1 cellular context compared by ENCODE assay signal in the genomic region with DNA sequence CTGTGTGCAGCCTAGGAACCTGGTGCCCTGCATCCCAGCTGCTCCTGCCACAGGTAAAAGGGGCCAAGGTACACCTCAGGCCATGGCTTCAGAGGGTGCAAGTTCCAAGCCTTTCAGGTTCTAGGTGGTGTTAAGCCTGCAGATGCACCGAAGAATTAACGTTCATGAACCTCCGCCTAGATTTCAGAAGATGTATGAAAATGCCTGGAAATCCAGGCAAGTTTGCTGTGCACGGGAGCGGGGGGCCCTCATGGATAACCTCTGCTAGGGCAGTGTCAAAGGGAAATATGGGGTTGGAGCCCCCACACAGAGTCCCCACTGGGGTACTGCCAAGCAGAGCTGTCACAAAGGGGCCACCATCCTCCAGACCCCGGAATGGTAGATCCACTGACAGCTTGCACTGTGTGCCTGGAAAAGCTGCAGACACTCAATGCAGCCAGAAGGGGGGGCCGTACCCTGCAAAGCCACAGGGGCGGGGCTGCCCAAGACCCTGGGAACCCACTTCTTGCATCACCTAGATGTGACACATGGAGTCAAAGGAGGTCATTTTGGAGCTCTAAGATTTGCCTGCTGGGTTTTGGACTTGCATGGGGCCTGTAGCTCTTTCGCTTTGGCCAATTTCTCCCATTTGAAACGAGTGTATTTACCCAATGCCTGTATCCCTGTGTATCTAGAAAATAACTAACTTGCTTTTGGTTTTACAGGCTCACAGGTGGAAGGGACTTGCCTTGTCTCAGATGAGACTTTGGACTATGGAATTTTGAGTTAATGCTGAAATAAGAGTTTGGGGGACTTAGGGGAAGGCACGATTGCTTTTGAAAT.
A peak's percentile ranks its signal among the peaks of the same experiment; 100 is the strongest.
TF ChIP-seq lines count a peak whose summit lies in the region.
"Not testable (repeated sequence)": the region's sequence is repeated elsewhere in the genome, so short reads cannot be mapped to it uniquely, and the experiment has no call there.

No MANE protein-coding gene starts in this region.

TF ChIP-seq in K562, 482 proteins besides CTCF, POLR2A, EP300 and RAD21 (continued from another document):
- TF ChIP-seq, protein P1, sequence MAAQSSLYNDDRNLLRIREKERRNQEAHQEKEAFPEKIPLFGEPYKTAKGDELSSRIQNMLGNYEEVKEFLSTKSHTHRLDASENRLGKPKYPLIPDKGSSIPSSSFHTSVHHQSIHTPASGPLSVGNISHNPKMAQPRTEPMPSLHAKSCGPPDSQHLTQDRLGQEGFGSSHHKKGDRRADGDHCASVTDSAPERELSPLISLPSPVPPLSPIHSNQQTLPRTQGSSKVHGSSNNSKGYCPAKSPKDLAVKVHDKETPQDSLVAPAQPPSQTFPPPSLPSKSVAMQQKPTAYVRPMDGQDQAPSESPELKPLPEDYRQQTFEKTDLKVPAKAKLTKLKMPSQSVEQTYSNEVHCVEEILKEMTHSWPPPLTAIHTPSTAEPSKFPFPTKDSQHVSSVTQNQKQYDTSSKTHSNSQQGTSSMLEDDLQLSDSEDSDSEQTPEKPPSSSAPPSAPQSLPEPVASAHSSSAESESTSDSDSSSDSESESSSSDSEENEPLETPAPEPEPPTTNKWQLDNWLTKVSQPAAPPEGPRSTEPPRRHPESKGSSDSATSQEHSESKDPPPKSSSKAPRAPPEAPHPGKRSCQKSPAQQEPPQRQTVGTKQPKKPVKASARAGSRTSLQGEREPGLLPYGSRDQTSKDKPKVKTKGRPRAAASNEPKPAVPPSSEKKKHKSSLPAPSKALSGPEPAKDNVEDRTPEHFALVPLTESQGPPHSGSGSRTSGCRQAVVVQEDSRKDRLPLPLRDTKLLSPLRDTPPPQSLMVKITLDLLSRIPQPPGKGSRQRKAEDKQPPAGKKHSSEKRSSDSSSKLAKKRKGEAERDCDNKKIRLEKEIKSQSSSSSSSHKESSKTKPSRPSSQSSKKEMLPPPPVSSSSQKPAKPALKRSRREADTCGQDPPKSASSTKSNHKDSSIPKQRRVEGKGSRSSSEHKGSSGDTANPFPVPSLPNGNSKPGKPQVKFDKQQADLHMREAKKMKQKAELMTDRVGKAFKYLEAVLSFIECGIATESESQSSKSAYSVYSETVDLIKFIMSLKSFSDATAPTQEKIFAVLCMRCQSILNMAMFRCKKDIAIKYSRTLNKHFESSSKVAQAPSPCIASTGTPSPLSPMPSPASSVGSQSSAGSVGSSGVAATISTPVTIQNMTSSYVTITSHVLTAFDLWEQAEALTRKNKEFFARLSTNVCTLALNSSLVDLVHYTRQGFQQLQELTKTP (IDR thresholded peaks at IDR 0.05; ENCODE audit: low read depth in 1 of 2, partially characterized antibody in 2 of 2), result peak in 1 of 2 experiments; percentile 15
- TF ChIP-seq ZBTB7A (IDR thresholded peaks at IDR 0.05; ENCODE audit: borderline replicate concordance, control insufficient read depth, low read depth, low read length), result peak; percentile 49; the same call in 1 of the 2 replicates
- TF ChIP-seq, protein P2, sequence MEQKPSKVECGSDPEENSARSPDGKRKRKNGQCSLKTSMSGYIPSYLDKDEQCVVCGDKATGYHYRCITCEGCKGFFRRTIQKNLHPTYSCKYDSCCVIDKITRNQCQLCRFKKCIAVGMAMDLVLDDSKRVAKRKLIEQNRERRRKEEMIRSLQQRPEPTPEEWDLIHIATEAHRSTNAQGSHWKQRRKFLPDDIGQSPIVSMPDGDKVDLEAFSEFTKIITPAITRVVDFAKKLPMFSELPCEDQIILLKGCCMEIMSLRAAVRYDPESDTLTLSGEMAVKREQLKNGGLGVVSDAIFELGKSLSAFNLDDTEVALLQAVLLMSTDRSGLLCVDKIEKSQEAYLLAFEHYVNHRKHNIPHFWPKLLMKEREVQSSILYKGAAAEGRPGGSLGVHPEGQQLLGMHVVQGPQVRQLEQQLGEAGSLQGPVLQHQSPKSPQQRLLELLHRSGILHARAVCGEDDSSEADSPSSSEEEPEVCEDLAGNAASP (IDR thresholded peaks at IDR 0.05), result peak; percentile 59
- peak; percentile 73 for TF ChIP-seq IRF9 (tag; IDR thresholded peaks at IDR 0.05)
- peak; percentile 21; the same call in 1 of the 2 replicates for TF ChIP-seq DPF2 (IDR thresholded peaks at IDR 0.05)
- 0 out of 2 replicates have a peak, but pooled peaks have one; percentile 22 for TF ChIP-seq SMAD4 (CRISPR knock-in tag; conservative IDR thresholded peaks at IDR 0.05)
- peak; percentile 73 for TF ChIP-seq CEBPG (CRISPR knock-in tag; IDR thresholded peaks at IDR 0.05)
- TF ChIP-seq CEBPG (tag; conservative IDR thresholded peaks at IDR 0.05 in 1 of 2, IDR thresholded peaks at IDR 0.05 in 1 of 2); MYC (CRISPR knock-in tag; IDR thresholded peaks at IDR 0.05; ENCODE audit: borderline replicate concordance, low read depth); TOE1 (CRISPR knock-in tag; IDR thresholded peaks at IDR 0.05; ENCODE audit: borderline replicate concordance, low read depth); ATF1 (CRISPR knock-in tag; IDR thresholded peaks at IDR 0.05); NR2C1 (IDR thresholded peaks at IDR 0.05): not testable (repeated sequence)
- TF ChIP-seq CTBP1 (IDR thresholded peaks at IDR 0.05; ENCODE audit: borderline replicate concordance), result peak; percentile 60
- TF ChIP-seq, protein P3, sequence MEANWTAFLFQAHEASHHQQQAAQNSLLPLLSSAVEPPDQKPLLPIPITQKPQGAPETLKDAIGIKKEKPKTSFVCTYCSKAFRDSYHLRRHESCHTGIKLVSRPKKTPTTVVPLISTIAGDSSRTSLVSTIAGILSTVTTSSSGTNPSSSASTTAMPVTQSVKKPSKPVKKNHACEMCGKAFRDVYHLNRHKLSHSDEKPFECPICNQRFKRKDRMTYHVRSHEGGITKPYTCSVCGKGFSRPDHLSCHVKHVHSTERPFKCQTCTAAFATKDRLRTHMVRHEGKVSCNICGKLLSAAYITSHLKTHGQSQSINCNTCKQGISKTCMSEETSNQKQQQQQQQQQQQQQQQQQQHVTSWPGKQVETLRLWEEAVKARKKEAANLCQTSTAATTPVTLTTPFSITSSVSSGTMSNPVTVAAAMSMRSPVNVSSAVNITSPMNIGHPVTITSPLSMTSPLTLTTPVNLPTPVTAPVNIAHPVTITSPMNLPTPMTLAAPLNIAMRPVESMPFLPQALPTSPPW (CRISPR knock-in tag; IDR thresholded peaks at IDR 0.05), result peak; percentile 29; the same call in 1 of the 2 replicates
- peak; percentile 28 for TF ChIP-seq BRD9 (IDR thresholded peaks at IDR 0.05; ENCODE audit: low read depth, partially characterized antibody)
- TF ChIP-seq CREB3L1 (IDR thresholded peaks at IDR 0.05; ENCODE audit: borderline replicate concordance, low read depth), result peak; percentile 39; the same call in 1 of the 2 replicates
- peak; percentile 74 for TF ChIP-seq KLF13 (tag; IDR thresholded peaks at IDR 0.05; ENCODE audit: borderline replicate concordance, low read depth)
- 0 out of 2 replicates have a peak, but pooled peaks have one; percentile 21 for TF ChIP-seq RB1 (IDR thresholded peaks at IDR 0.05; ENCODE audit: low read depth)
- peak; percentile 72 to 80 for TF ChIP-seq TRIM24 (IDR thresholded peaks at IDR 0.05)
- TF ChIP-seq NRF1 (conservative IDR thresholded peaks at IDR 0.05 in 1 of 2, IDR thresholded peaks at IDR 0.05 in 1 of 2), result 0 out of 4 replicates have a peak, but pooled peaks of 1 of the 2 experiments have one; percentile 17
- TF ChIP-seq MYC (IDR thresholded peaks at IDR 0.05; ENCODE audit: low read depth, low read length), result peak; percentile 73
- 0 out of 2 replicates have a peak, but pooled peaks have one; percentile 21 for TF ChIP-seq TOE1 (IDR thresholded peaks at IDR 0.05; ENCODE audit: borderline replicate concordance)
- 0 out of 4 replicates have a peak, but pooled peaks of 1 of the 2 experiments have one; percentile 44 for TF ChIP-seq MNT (conservative IDR thresholded peaks at IDR 0.05)
- TF ChIP-seq CEBPB (tag; IDR thresholded peaks at IDR 0.05), result peak; percentile 95
- peak; percentile 97 for TF ChIP-seq EP400 (IDR thresholded peaks at IDR 0.05)
- peak; percentile 51 for TF ChIP-seq ATF1 (tag; IDR thresholded peaks at IDR 0.05)
- peak; percentile 86 for TF ChIP-seq CTCFL (IDR thresholded peaks at IDR 0.05; ENCODE audit: borderline replicate concordance, insufficient read depth, low read depth, low read length, poor library complexity, severe bottlenecking)
- TF ChIP-seq TARDBP (IDR thresholded peaks at IDR 0.05), result 0 out of 2 replicates have a peak, but pooled peaks have one; percentile 66
- peak in 1 of 2 experiments; percentile 81; a peak in 2 of 4 replicates for TF ChIP-seq MAZ (CRISPR knock-in tag; conservative IDR thresholded peaks at IDR 0.05 in 1 of 2, IDR thresholded peaks at IDR 0.05 in 1 of 2)
- peak; percentile 34 for TF ChIP-seq HCFC1 (IDR thresholded peaks at IDR 0.05; ENCODE audit: low read depth, low read length)
- TF ChIP-seq NR2C1 (tag; IDR thresholded peaks at IDR 0.05), result 0 out of 2 replicates have a peak, but pooled peaks have one; percentile 32
- peak; percentile 55; the same call in 1 of the 2 replicates for TF ChIP-seq ESRRA (IDR thresholded peaks at IDR 0.05; ENCODE audit: borderline replicate concordance, low read depth)
- peak; percentile 55; the same call in 1 of the 2 replicates for TF ChIP-seq L3MBTL2 (IDR thresholded peaks at IDR 0.05)
- TF ChIP-seq ATF7 (IDR thresholded peaks at IDR 0.05), result peak; percentile 82
- TF ChIP-seq PKNOX1 (IDR thresholded peaks at IDR 0.05), result peak; percentile 64
